ENCODE assay signal across 23 cellular contexts in the genomic region with DNA sequence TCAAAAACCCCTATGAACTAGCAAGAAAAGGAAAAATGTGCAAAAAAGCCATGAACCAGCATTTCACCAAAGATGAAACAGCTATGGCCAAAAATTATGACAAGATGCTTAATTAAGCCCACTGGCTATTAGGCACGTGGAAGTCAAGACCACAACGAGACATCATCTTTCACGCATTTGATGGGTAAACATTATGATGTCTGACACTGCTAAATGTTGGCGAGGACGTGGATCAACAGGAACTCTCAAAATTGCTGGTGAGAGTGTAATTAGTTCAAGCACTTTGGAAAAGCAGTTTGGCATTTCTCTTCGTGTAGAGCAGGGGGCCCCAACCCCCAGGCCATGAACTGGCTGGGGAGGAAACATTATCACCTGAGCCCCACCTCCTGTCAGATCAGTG. TPM values are rescaled to one million over a fixed set of nuclear protein-coding genes. Genes with fewer than 3 reads are reported as not detected.
DNase-seq lines count a peak whose midpoint lies in the region; ATAC-seq and TF ChIP-seq lines count a peak whose summit lies in the region.
"Had no signal": no experiment of that assay in that cellular context is flagged by ENCODE, and none has a peak within 500 bp of the region (broad histone marks: within the 10 kb centered on the region; RNA-seq: fewer than 3 reads in every experiment).

No MANE protein-coding gene starts in this region.

- no TSS peak for BruUV-seq in IMR-90 (replicated peaks; lab: Mats Ljungman, UMichigan)

- peaks cover 14% of the 10 kb centered on the region for H3K9me1 ChIP-seq in IMR-90 (ENCODE audit: insufficient read depth, low read length)

- H3K4me3 ChIP-seq in CD8-positive, alpha-beta memory T cell (ENCODE audit: low read length): no peak overlapping the region
- H3K4me3 ChIP-seq in IMR-90 (ENCODE audit: insufficient read depth, low read depth, low read length): no peak overlapping the region
- H3K4me3 ChIP-seq: GM23248, HAP-1 had no signal

- no peak overlapping the region for H2AFZ ChIP-seq in IMR-90 (replicated peaks; ENCODE audit: low read length, poor library complexity)
- H2AFZ ChIP-seq: GM23248 had no signal

- H3K14ac ChIP-seq in IMR-90 (replicated peaks; ENCODE audit: low read depth, low read length): no peak overlapping the region

- H3K4me1 ChIP-seq in CD8-positive, alpha-beta memory T cell (ENCODE audit: insufficient read depth, low read length): peaks cover 37% of the 10 kb centered on the region
- H3K4me1 ChIP-seq in IMR-90 (ENCODE audit: control insufficient read depth, insufficient read depth, low read length): peaks cover 8% of the 10 kb centered on the region
- H3K4me1 ChIP-seq: BE2C had no signal

- TF ChIP-seq POLR2A in IMR-90 (IDR thresholded peaks at IDR 0.05; ENCODE audit: low read depth, low read length): no peak

- H3K9me3 Mint-ChIP-seq in CD8-positive, alpha-beta memory T cell: no peaks in the 10 kb centered on the region
- H3K9me3 Mint-ChIP-seq in chondrocyte (ENCODE audit: low read depth): no peaks in the 10 kb centered on the region
- peaks cover 4% of the 10 kb centered on the region for H3K9me3 Mint-ChIP-seq in activated T-cell treated with anti-CD3 and anti-CD28 coated beads, Interleukin-2, amount 50 U/mL, for 24 hours

- CTCF ChIA-PET in CD8-positive, alpha-beta memory T cell (lab: Charles Lee): interaction anchor here (1.8 to 7.5 kb wide), 4 partner anchors 12 to 59 kb away, joined by 7 to 99 read pairs (median 60); no protein-coding TSS in a partner anchor
- CTCF ChIA-PET in IMR-90 (lab: Yijun Ruan, JAX): interaction anchor here (1.2 kb wide), 1 partner anchor 13 kb away, joined by 5 read pairs; no protein-coding TSS in a partner anchor

- TF ChIP-seq CTCF in IMR-90 (conservative IDR thresholded peaks at IDR 0.05; ENCODE audit: low read depth, low read length) (no peak), chondrocyte (IDR thresholded peaks at IDR 0.05) (no peak)

- no peak for DNase-seq in CD8-positive, alpha-beta memory T cell
- DNase-seq in IMR-90 (no peak), chondrocyte (ENCODE audit: low spot score) (peak; percentile 7), mucosa of gallbladder (ENCODE audit: low spot score) (peak; percentile 4), T-helper 2 cell (no peak), NCI-H2081 treated with DMSO at 0.1 percent for 48 hours (lab: John Stamatoyannopoulos, UW) (no peak), NCI-H1105 treated with DMSO at 0.1 percent for 48 hours (lab: John Stamatoyannopoulos, UW) (no peak)
- no peak for DNase-seq in activated T-cell treated with anti-CD3 and anti-CD28 coated beads, Interleukin-2, amount 50 U/mL, for 24 hours
- DNase-seq: BE2C, COR-L47, DMS79, GM23248, KBM-7, MM.1S, NCI-H1048, NCI-H1436, NCI-H187 treated with DMSO at 0.1 percent for 48 hours, NCI-H226, NCI-H524 treated with DMSO at 0.1 percent for 48 hours, NCI-H82, Right ventricle myocardium superior had no signal

- no peaks in the 10 kb centered on the region for H3K27me3 Mint-ChIP-seq in CD8-positive, alpha-beta memory T cell
- no peaks in the 10 kb centered on the region for H3K27me3 Mint-ChIP-seq in chondrocyte (ENCODE audit: low read depth)
- H3K27me3 Mint-ChIP-seq in activated T-cell treated with anti-CD3 and anti-CD28 coated beads, Interleukin-2, amount 50 U/mL, for 24 hours: no peaks in the 10 kb centered on the region

- WGBS in IMR-90 (ENCODE audit: extremely low coverage in 2 of 2, insufficient read length in 1 of 2), 2 experiments: 90% methylated on average over 2 of the region's 6 CpGs; no CpG with 5 or more reads in 1 of the 2 experiments

- peak overlapping the region; percentile 66 to 90 (median 82) for H3K27ac Mint-ChIP-seq in CD8-positive, alpha-beta memory T cell
- no peak overlapping the region for H3K27ac Mint-ChIP-seq in chondrocyte (ENCODE audit: unreplicated experiment)
- no peak overlapping the region for H3K27ac Mint-ChIP-seq in activated T-cell treated with anti-CD3 and anti-CD28 coated beads, Interleukin-2, amount 50 U/mL, for 24 hours

- H3K9ac ChIP-seq in IMR-90 (ENCODE audit: low read depth, low read length): no peak overlapping the region
- H3K9ac ChIP-seq: GM23248 had no signal

- no peak for ATAC-seq in IMR-90 (ENCODE audit: low read depth)

- H3K56ac ChIP-seq in IMR-90 (ENCODE audit: extremely low read depth, insufficient read depth, low read length): no peak overlapping the region

- POLR2A ChIA-PET in CD8-positive, alpha-beta memory T cell (lab: Charles Lee): no interaction called here
- POLR2A ChIA-PET in IMR-90 (lab: Charles Lee; ENCODE audit: unreplicated experiment): no interaction called here

- no peak overlapping the region for H3K18ac ChIP-seq in IMR-90 (ENCODE audit: low read depth, low read length)

- H3K36me3 ChIP-seq in CD8-positive, alpha-beta memory T cell (ENCODE audit: insufficient read depth, low read length): no peaks in the 10 kb centered on the region
- no peaks in the 10 kb centered on the region for H3K36me3 ChIP-seq in IMR-90 (ENCODE audit: control insufficient read depth, insufficient read depth, low read length)
- H3K36me3 ChIP-seq: BE2C, HAP-1 had no signal

- H4K5ac ChIP-seq in IMR-90 (ENCODE audit: low read depth, low read length): no peak overlapping the region

- no peaks in the 10 kb centered on the region for H3K9me3 ChIP-seq in CD8-positive, alpha-beta memory T cell (ENCODE audit: low read length)
- H3K9me3 ChIP-seq in IMR-90 (ENCODE audit: control insufficient read depth, insufficient read depth, low read length): no peaks in the 10 kb centered on the region
- H3K9me3 ChIP-seq: BE2C had no signal

- H2BK20ac ChIP-seq in IMR-90 (ENCODE audit: low read depth, low read length): no peak overlapping the region

- H2AK9ac ChIP-seq in IMR-90 (replicated peaks; ENCODE audit: low read depth, low read length, poor library complexity): no peak overlapping the region

- H3K4me1 Mint-ChIP-seq in CD8-positive, alpha-beta memory T cell: peaks cover 64 to 68% (median 66%) of the 10 kb centered on the region in 3 donors
- peaks cover 20% of the 10 kb centered on the region for H3K4me1 Mint-ChIP-seq in chondrocyte (ENCODE audit: low read depth)
- peaks cover 59% of the 10 kb centered on the region for H3K4me1 Mint-ChIP-seq in activated T-cell treated with anti-CD3 and anti-CD28 coated beads, Interleukin-2, amount 50 U/mL, for 24 hours (ENCODE audit: low read depth)

- H4K91ac ChIP-seq in IMR-90 (ENCODE audit: insufficient read depth, low read depth, low read length): no peak overlapping the region

- no peak overlapping the region for H2BK5ac ChIP-seq in IMR-90 (ENCODE audit: low read depth, low read length, poor library complexity, severe bottlenecking)

- H3K4ac ChIP-seq in IMR-90 (ENCODE audit: low read depth, low read length): no peak overlapping the region

- H3K27ac ChIP-seq in CD8-positive, alpha-beta memory T cell (ENCODE audit: low read depth, low read length): no peak overlapping the region
- no peak overlapping the region for H3K27ac ChIP-seq in IMR-90 (ENCODE audit: insufficient read depth, low read length)
- H3K27ac ChIP-seq: GM23248 had no signal

- peak overlapping the region; percentile 10; the same call in 1 of the 2 replicates for H2AK5ac ChIP-seq in IMR-90 (ENCODE audit: low read depth, low read length)

- intact Hi-C loops in IMR-90 (cut with micrococcal nuclease): no loop called here

- TF ChIP-seq RAD21 in IMR-90 (IDR thresholded peaks at IDR 0.05; ENCODE audit: low read length): no peak

- H3K23ac ChIP-seq in IMR-90 (ENCODE audit: low read depth, low read length): no peak overlapping the region

- H3K27me3 ChIP-seq in CD8-positive, alpha-beta memory T cell (ENCODE audit: insufficient read depth, low read length, poor library complexity, severe bottlenecking): no peaks in the 10 kb centered on the region
- H3K27me3 ChIP-seq in IMR-90 (ENCODE audit: control insufficient read depth, insufficient read depth, low read length): peaks cover 6% of the 10 kb centered on the region; the same call in 1 of the 2 replicates
- H3K27me3 ChIP-seq: BE2C had no signal

- no peak overlapping the region for H3K4me2 ChIP-seq in IMR-90 (ENCODE audit: low read depth, low read length)

- in situ Hi-C loops in IMR-90 (cut with MboI; ENCODE audit: low sequenced_read_pairs): loop anchor here (10.0 kb wide), 1 partner anchor 276 kb away; no protein-coding TSS in a partner anchor

- peaks cover 0 to 10% (median 2%) of the 10 kb centered on the region in 3 donors for H3K36me3 Mint-ChIP-seq in CD8-positive, alpha-beta memory T cell
- H3K36me3 Mint-ChIP-seq in chondrocyte (ENCODE audit: low read depth): no peaks in the 10 kb centered on the region
- H3K36me3 Mint-ChIP-seq in activated T-cell treated with anti-CD3 and anti-CD28 coated beads, Interleukin-2, amount 50 U/mL, for 24 hours (ENCODE audit: low read depth): peaks cover 3% of the 10 kb centered on the region

- H3K79me1 ChIP-seq in IMR-90 (ENCODE audit: low read depth in 1 of 2, low read length in 2 of 2): no peaks in the 10 kb centered on the region

- no peak overlapping the region for H4K8ac ChIP-seq in IMR-90 (ENCODE audit: low read depth in 2 of 2, low read length in 2 of 2)

- peaks cover 3% of the 10 kb centered on the region; the same call in 1 of the 2 replicates for H4K20me1 ChIP-seq in IMR-90 (ENCODE audit: insufficient read depth, low read length)

- dilution Hi-C loops in IMR-90 (cut with HindIII; ENCODE audit: low sequenced_read_pairs, unreplicated experiment): no loop called here

- H2BK120ac ChIP-seq in IMR-90 (ENCODE audit: low read depth, low read length): no peak overlapping the region

- peak overlapping the region in 6 of 7 donors; percentile 34 to 80 (median 58) for H3K4me3 Mint-ChIP-seq in CD8-positive, alpha-beta memory T cell
- no peak overlapping the region for H3K4me3 Mint-ChIP-seq in chondrocyte (ENCODE audit: unreplicated experiment)
- no peak overlapping the region for H3K4me3 Mint-ChIP-seq in activated T-cell treated with anti-CD3 and anti-CD28 coated beads, Interleukin-2, amount 50 U/mL, for 24 hours

- peak overlapping the region; percentile 6; the same call in 1 of the 3 replicates for H2BK15ac ChIP-seq in IMR-90 (ENCODE audit: low read depth, low read length)

RNA-seq across cellular contexts. Expression of a gene that starts 39.6 kb away (rescaled TPM):
- total RNA-seq in CD8-positive, alpha-beta memory T cell: 10 to 100 TPM; 25.8 to 29.8 TPM
- polyA plus RNA-seq in CD8-positive, alpha-beta memory T cell: 51.9 TPM
- total RNA-seq in IMR-90 (2012; rRNA removed) (0.83 and 0.90 TPM in 2 replicates), chondrocyte (16.8 to 57.8 TPM (median 56.3 TPM) in 3 replicates), mucosa of gallbladder (312 TPM)
- 7.0 and 8.4 TPM in 2 replicates for polyA plus RNA-seq in IMR-90 (2012; rRNA removed)
- polyA plus RNA-seq in IMR-90 (2012; cell fraction: cytosol; rRNA removed): 7.1 and 9.4 TPM in 2 replicates
- 7.6 and 14.1 TPM in 2 replicates for polyA plus RNA-seq in IMR-90 (2012; cell fraction: nucleus; rRNA removed; ENCODE audit: low replicate concordance)

RNA-seq across cellular contexts. Expression of a gene that starts 46.4 kb away (rescaled TPM):
- 10 to 100 TPM; 46.1 to 48.5 TPM for total RNA-seq in CD8-positive, alpha-beta memory T cell
- polyA plus RNA-seq in CD8-positive, alpha-beta memory T cell: 23.5 TPM
- total RNA-seq in IMR-90 (2012; rRNA removed) (not detected in 2 replicates), chondrocyte (not detected in 3 replicates), mucosa of gallbladder (3.7 TPM)
- not detected in 2 replicates for polyA plus RNA-seq in IMR-90 (2012; rRNA removed)
- 0.02 TPM in 1 of 2 replicates, not detected in the other for polyA plus RNA-seq in IMR-90 (2012; cell fraction: cytosol; rRNA removed)
- 0.04 TPM in 1 of 2 replicates, not detected in the other for polyA plus RNA-seq in IMR-90 (2012; cell fraction: nucleus; rRNA removed; ENCODE audit: low replicate concordance)
- total RNA-seq: A673, GM23248 had no signal

RNA-seq across cellular contexts. Expression of a gene that starts 52.5 kb away (rescaled TPM):
- total RNA-seq in CD8-positive, alpha-beta memory T cell: 10 to 100 TPM; 27.0 to 28.1 TPM
- 22.6 TPM for polyA plus RNA-seq in CD8-positive, alpha-beta memory T cell
- 5.4 and 5.6 TPM in 2 replicates for total RNA-seq in IMR-90 (2012; rRNA removed)
- 8.5 and 11.4 TPM in 2 replicates for polyA plus RNA-seq in IMR-90 (2012; rRNA removed)
- polyA plus RNA-seq in IMR-90 (2012; cell fraction: cytosol; rRNA removed): 20.6 and 24.3 TPM in 2 replicates
- polyA plus RNA-seq in IMR-90 (2012; cell fraction: nucleus; rRNA removed; ENCODE audit: low replicate concordance): 9.6 and 18.3 TPM in 2 replicates
- total RNA-seq in chondrocyte: 20.9 to 27.2 TPM (median 22.4 TPM) in 3 replicates
- 10.2 TPM for total RNA-seq in mucosa of gallbladder

Comparison
In these comparisons a context has a peak if more than half of its experiments do, and no peak if none do; other contexts are left out.
1. DNase-seq: peak in chondrocyte (single experiment) and mucosa of gallbladder (single experiment); none in CD8-positive, alpha-beta memory T cell (0 of 5), IMR-90 (single experiment), T-helper 2 cell (0 of 5), NCI-H2081 treated with DMSO at 0.1 percent for 48 hours (single experiment), activated T-cell treated with anti-CD3 and anti-CD28 coated beads, Interleukin-2, amount 50 U/mL, for 24 hours (single experiment) and NCI-H1105 treated with DMSO at 0.1 percent for 48 hours (single experiment).
2. H3K27ac Mint-ChIP-seq: peak in CD8-positive, alpha-beta memory T cell (8 of 8); none in chondrocyte (single experiment) and activated T-cell treated with anti-CD3 and anti-CD28 coated beads, Interleukin-2, amount 50 U/mL, for 24 hours (single experiment).
3. H3K4me3 Mint-ChIP-seq: peak in CD8-positive, alpha-beta memory T cell (6 of 7); none in chondrocyte (single experiment) and activated T-cell treated with anti-CD3 and anti-CD28 coated beads, Interleukin-2, amount 50 U/mL, for 24 hours (single experiment).